Comparison of ENCODE assay signal across 19 cellular contexts in the genomic region with DNA sequence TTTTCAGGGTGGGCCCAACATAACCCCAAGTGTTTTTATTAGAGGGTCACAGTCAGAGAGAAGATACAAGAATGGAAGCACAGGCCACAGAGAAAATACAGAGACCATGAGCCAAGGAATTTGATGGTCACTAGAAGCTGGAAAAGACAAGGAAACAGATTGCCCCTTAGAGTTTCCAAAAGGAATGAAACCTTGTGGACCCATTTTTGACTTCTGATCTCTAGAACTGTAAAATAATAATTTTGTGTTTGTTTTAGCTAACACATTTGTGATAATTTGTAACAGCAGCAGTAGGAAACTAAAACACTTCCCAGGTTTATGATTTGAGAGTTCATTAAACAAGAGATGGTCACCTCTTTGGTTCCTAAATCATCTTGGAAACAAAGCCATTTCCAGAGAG. TPM values are rescaled to one million over a fixed set of nuclear protein-coding genes. Genes with fewer than 3 reads are reported as not detected.
"Had no signal": no experiment of that assay in that cellular context is flagged by ENCODE, and none has a peak within 500 bp of the region (broad histone marks: within the 10 kb centered on the region; RNA-seq: fewer than 3 reads in every experiment).

No MANE protein-coding gene starts in this region.

- H3K4me3 ChIP-seq: gastrocnemius medialis, lower lobe of right lung, right atrium auricular region, thyroid gland had no signal

- H3K36me3 ChIP-seq: gastrocnemius medialis, lower lobe of right lung, right atrium auricular region, thyroid gland had no signal

- H3K27ac ChIP-seq: gastrocnemius medialis, lower lobe of right lung, right atrium auricular region, thyroid gland had no signal

- FAIRE-seq: bronchial epithelial cell, keratinocyte, TTC549 had no signal

- DNase-seq: activated CD4-positive, alpha-beta T cell treated with anti-CD3 and anti-CD28 coated beads, Interleukin-2, amount 50 U/mL, for 48 hours; activated gamma-delta T cell treated with Interleukin-2 at 50 U/mL for 16 hours; amygdala; cerebellar nuclear complex; effector CD8-positive, alpha-beta T cell; gastrocnemius medialis; head of caudate nucleus; lower lobe of right lung; stimulated activated CD4-positive, alpha-beta T cell treated with anti-CD3 and anti-CD28 coated beads, Interleukin-2, amount 100 ng/mL, for 24 hours; stimulated activated naive CD4-positive, alpha-beta T cell treated with Interleukin-2 at 50 U/mL for 16 hours; thyroid gland had no signal

- H3K9me3 ChIP-seq: gastrocnemius medialis, lower lobe of right lung, right atrium auricular region, thyroid gland had no signal

- ATAC-seq: esophagus mucosa, gastrocnemius medialis, lower lobe of right lung had no signal

RNA-seq across cellular contexts. Expression of gene CDKN2A, which starts 21.8 kb away (rescaled TPM):
- total RNA-seq: progenitor cell of endocrine pancreas, skeletal muscle tissue had no signal
- polyA plus RNA-seq: neural cell had no signal

RNA-seq across cellular contexts. Expression of gene CDKN2B-AS1, which starts 22.2 kb away (rescaled TPM):
- total RNA-seq: progenitor cell of endocrine pancreas, right atrium auricular region had no signal
- polyA plus RNA-seq: neural cell had no signal

RNA-seq across cellular contexts. Expression of gene CDKN2B, which starts 36.7 kb away (rescaled TPM):
- total RNA-seq: skeletal muscle tissue had no signal
